Comparison of ENCODE assay signal across 8 cellular contexts in genomic region chr4:185210102-185210981, GRCh38. TPM values are rescaled to one million over a fixed set of nuclear protein-coding genes. Genes with fewer than 3 reads are reported as not detected.
DNase-seq lines count a peak whose midpoint lies in the region; ATAC-seq and TF ChIP-seq lines count a peak whose summit lies in the region.

No MANE protein-coding gene starts in this region.

- H3K9ac ChIP-seq in KMS-11 = peak overlapping the region; percentile 54

- H3K4me1 Mint-ChIP-seq in activated CD4-positive, alpha-beta memory T cell treated with anti-CD3 and anti-CD28 coated beads, Interleukin-2, amount 10 ng/mL, durations not matched to agents 7 days and 5 days = peaks cover 29% of the 10 kb centered on the region

- POLR2A ChIA-PET in activated CD4-positive, alpha-beta memory T cell treated with anti-CD3 and anti-CD28 coated beads, Interleukin-2, amount 10 ng/mL, durations not matched to agents 7 days and 5 days (lab: Charles Lee) = interaction anchor here (0.7 to 2.4 kb wide), 6 partner anchors 9 to 477 kb away, joined by 3 to 15 read pairs (median 5); partner anchors contain the start of genes ANKRD37, CENPU, LRP2BP and SLC25A4

- H3K27ac ChIP-seq in DOHH2 (ENCODE audit: low read depth, low read length) (peak overlapping the region; percentile 94), KMS-11 (peak overlapping the region; percentile 34; the same call in 1 of the 2 replicates), lung (ENCODE audit: low read depth in 1 of 2, low read length in 1 of 2) (peak overlapping the region; percentile 80 to 93)

- H3K27me3 ChIP-seq in DOHH2 (ENCODE audit: control insufficient read depth, low read length) (no peaks in the 10 kb centered on the region), KMS-11 (ENCODE audit: insufficient read depth, low read depth) (no peaks in the 10 kb centered on the region), lung (ENCODE audit: control insufficient read depth, insufficient read depth) (no peaks in the 10 kb centered on the region)

- H3K4me1 ChIP-seq in DOHH2 (ENCODE audit: control insufficient read depth, low read length) (peaks cover 56% of the 10 kb centered on the region), KMS-11 (ENCODE audit: low read depth, poor library complexity, severe bottlenecking) (peaks cover 29% of the 10 kb centered on the region), lung (ENCODE audit: control insufficient read depth in 2 of 2, insufficient read depth in 2 of 2, low read length in 2 of 2) (peaks cover 1 to 3% of the 10 kb centered on the region in 2 donors)

- WGBS in lung, 2 donors = 1% methylated on average over 70 to 84 of the region's 84 CpGs

- H3K36me3 ChIP-seq in DOHH2 (ENCODE audit: control insufficient read depth, low read length) (peaks cover 18% of the 10 kb centered on the region), KMS-11 (ENCODE audit: insufficient read depth) (no peaks in the 10 kb centered on the region), lung (ENCODE audit: control insufficient read depth in 2 of 2, insufficient read depth in 2 of 2, low read length in 2 of 2) (no peaks in the 10 kb centered on the region)

- H3K4me3 ChIP-seq in DOHH2 (ENCODE audit: low read length) = peak overlapping the region; percentile 99
- H3K4me3 ChIP-seq in KMS-11 (IDR thresholded peaks at IDR 0.05; ENCODE audit: insufficient read depth, low read depth, low read length) = no peak overlapping the region
- H3K4me3 ChIP-seq in lung = peak overlapping the region; percentile 79

- DNase-seq in activated CD4-positive, alpha-beta memory T cell treated with anti-CD3 and anti-CD28 coated beads, Interleukin-2, amount 10 ng/mL, durations not matched to agents 7 days and 5 days = peak; percentile 48
- DNase-seq in effector CD4-positive, alpha-beta T cell = peak; percentile 15
- DNase-seq in lung (ENCODE audit: low spot score) = no peak
- peak; percentile 22 for DNase-seq in stimulated activated CD8-positive, alpha-beta memory T cell treated with anti-CD3 and anti-CD28 coated beads, Interleukin-12 subunit alpha, Interleukin-12 subunit beta, amount 100 ng/mL, for 4 hours (ENCODE audit: low read depth)
- DNase-seq in NCI-H2029 treated with DMSO at 0.1 percent for 48 hours (lab: John Stamatoyannopoulos, UW) = no peak

- H3K9me3 ChIP-seq in DOHH2 (ENCODE audit: control insufficient read depth, insufficient read depth, low read length) = no peaks in the 10 kb centered on the region
- no peaks in the 10 kb centered on the region for H3K9me3 ChIP-seq in lung (ENCODE audit: control insufficient read depth in 2 of 2, insufficient read depth in 1 of 2, low read length in 1 of 2)

- no peaks in the 10 kb centered on the region for H3K9me2 ChIP-seq in DOHH2 (replicated peaks; ENCODE audit: control insufficient read depth, low read length)

- peaks cover 9% of the 10 kb centered on the region for H3K36me3 Mint-ChIP-seq in activated CD4-positive, alpha-beta memory T cell treated with anti-CD3 and anti-CD28 coated beads, Interleukin-2, amount 10 ng/mL, durations not matched to agents 7 days and 5 days (ENCODE audit: low read depth)

- H3K27me3 Mint-ChIP-seq in activated CD4-positive, alpha-beta memory T cell treated with anti-CD3 and anti-CD28 coated beads, Interleukin-2, amount 10 ng/mL, durations not matched to agents 7 days and 5 days = peaks cover 3% of the 10 kb centered on the region

- H4K20me1 ChIP-seq in DOHH2 (ENCODE audit: control insufficient read depth, insufficient read depth, low read depth, low read length) (no peaks in the 10 kb centered on the region), KMS-11 (ENCODE audit: insufficient read depth) (no peaks in the 10 kb centered on the region)

- peaks cover 22% of the 10 kb centered on the region for H3F3A ChIP-seq in DOHH2 (ENCODE audit: control insufficient read depth, insufficient read depth)

- H3K9me3 Mint-ChIP-seq in activated CD4-positive, alpha-beta memory T cell treated with anti-CD3 and anti-CD28 coated beads, Interleukin-2, amount 10 ng/mL, durations not matched to agents 7 days and 5 days = no peaks in the 10 kb centered on the region

- peak overlapping the region; percentile 94 for H3K4me2 ChIP-seq in DOHH2 (ENCODE audit: low read length)
- H3K4me2 ChIP-seq in KMS-11 = peak overlapping the region; percentile 94

- peaks cover 58% of the 10 kb centered on the region for H3K79me2 ChIP-seq in DOHH2 (ENCODE audit: control insufficient read depth, low read length)
- H3K79me2 ChIP-seq in KMS-11 (ENCODE audit: insufficient read depth, low read depth) = peaks cover 41% of the 10 kb centered on the region; the same call in 1 of the 2 replicates

- TF ChIP-seq CTCF in DOHH2 (IDR thresholded peaks at IDR 0.05; ENCODE audit: low read depth, low read length, poor library complexity, severe bottlenecking) (no peak), KMS-11 (conservative IDR thresholded peaks at IDR 0.05; ENCODE audit: low read depth, low read length) (no peak), lung (IDR thresholded peaks at IDR 0.05; ENCODE audit: control extremely low read depth, extremely low read depth) (no peak)

- H3K4me3 Mint-ChIP-seq in activated CD4-positive, alpha-beta memory T cell treated with anti-CD3 and anti-CD28 coated beads, Interleukin-2, amount 10 ng/mL, durations not matched to agents 7 days and 5 days = peak overlapping the region; percentile 87

- H2AFZ ChIP-seq in KMS-11 (ENCODE audit: low read depth) = peak overlapping the region; percentile 81

- peak overlapping the region; percentile 77 for H3K27ac Mint-ChIP-seq in activated CD4-positive, alpha-beta memory T cell treated with anti-CD3 and anti-CD28 coated beads, Interleukin-2, amount 10 ng/mL, durations not matched to agents 7 days and 5 days

- CTCF ChIA-PET in activated CD4-positive, alpha-beta memory T cell treated with anti-CD3 and anti-CD28 coated beads, Interleukin-2, amount 10 ng/mL, durations not matched to agents 7 days and 5 days (lab: Charles Lee) = interaction anchor here (1.2 kb wide), 1 partner anchor 27 kb away, joined by 3 read pairs; no protein-coding TSS in a partner anchor

- ATAC-seq in GM21526 (IDR thresholded peaks at IDR 0.05; ENCODE audit: low FRiP score, unreplicated experiment) (peak; percentile 5), lung (ENCODE audit: insufficient read depth, low FRiP score) (peak; percentile 5)

RNA-seq across cellular contexts. Expression of gene SNX25, which starts 0.9 kb away (rescaled TPM):
- 10 to 100 TPM; 18.0 to 18.5 TPM for total RNA-seq in activated CD4-positive, alpha-beta memory T cell treated with anti-CD3 and anti-CD28 coated beads, Interleukin-2, amount 10 ng/mL, durations not matched to agents 7 days and 5 days
- 10 to 100 TPM; 56.0 to 95.4 TPM for total RNA-seq in lung
- polyA plus RNA-seq in lung = 10 to 100 TPM; 16.8 to 42.7 TPM

RNA-seq across cellular contexts. Expression of gene CFAP97, which starts 6.5 kb away (rescaled TPM):
- total RNA-seq in activated CD4-positive, alpha-beta memory T cell treated with anti-CD3 and anti-CD28 coated beads, Interleukin-2, amount 10 ng/mL, durations not matched to agents 7 days and 5 days = 10 to 100 TPM; 31.9 to 32.1 TPM
- 10 to 100 TPM; 32.5 to 39.2 TPM for total RNA-seq in lung
- polyA plus RNA-seq in lung = 10 to 100 TPM in 1 of 2 donors, 1 to 10 TPM in 1; 5.4 to 11.4 TPM

Comparison
In these comparisons a context has a peak if more than half of its experiments do, and no peak if none do; other contexts are left out.
1. H3K27ac ChIP-seq: peak in every context shown above with its lines; median percentile 94 in DOHH2; 86 in lung; 34 in KMS-11.
2. DNase-seq: peak in activated CD4-positive, alpha-beta memory T cell treated with anti-CD3 and anti-CD28 coated beads, Interleukin-2, amount 10 ng/mL, durations not matched to agents 7 days and 5 days (single experiment), effector CD4-positive, alpha-beta T cell (single experiment) and stimulated activated CD8-positive, alpha-beta memory T cell treated with anti-CD3 and anti-CD28 coated beads, Interleukin-12 subunit alpha, Interleukin-12 subunit beta, amount 100 ng/mL, for 4 hours (single experiment); none in lung (single experiment) and NCI-H2029 treated with DMSO at 0.1 percent for 48 hours (single experiment).